22 cellular contexts compared by ENCODE assay signal in the genomic region with DNA sequence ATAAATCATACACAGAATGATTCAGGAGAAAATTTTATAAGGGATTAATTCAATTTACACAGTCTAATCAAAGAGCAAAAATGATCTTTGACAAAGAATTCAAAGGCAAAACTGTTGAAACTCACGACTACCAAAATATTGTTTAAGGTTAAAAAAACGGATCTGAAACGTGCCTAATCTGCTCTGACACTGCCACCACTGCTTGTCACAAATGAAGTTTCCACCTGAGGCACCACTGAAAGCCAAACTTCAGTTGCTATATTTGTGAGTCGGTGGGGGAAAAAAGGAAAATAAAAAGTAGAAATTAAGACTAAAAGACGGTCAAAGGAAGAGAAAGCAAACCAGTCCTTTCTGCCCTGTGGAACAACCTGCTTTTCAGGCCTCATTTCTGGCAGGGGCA.
DNase-seq lines count a peak whose midpoint lies in the region; ATAC-seq and TF ChIP-seq lines count a peak whose summit lies in the region.
"Had no signal": no experiment of that assay in that cellular context is flagged by ENCODE, and none has a peak within 500 bp of the region (broad histone marks: within the 10 kb centered on the region; RNA-seq: fewer than 3 reads in every experiment).

No MANE protein-coding gene starts in this region.

- TF ChIP-seq CTCF in CD14-positive monocyte (IDR thresholded peaks at IDR 0.05) = no peak
- TF ChIP-seq CTCF in HL-60 (IDR thresholded peaks at IDR 0.05; ENCODE audit: insufficient read depth, low read length) = no peak
- TF ChIP-seq CTCF in activated B cell treated with CpG ODN at 0.5 μM for 24 hours (IDR thresholded peaks at IDR 0.05) = no peak
- TF ChIP-seq CTCF in mesothelial cell of epicardium (IDR thresholded peaks at IDR 0.05; ENCODE audit: unreplicated experiment) = no peak

- H3K36me3 Mint-ChIP-seq in CD14-positive monocyte = peaks cover 3 to 7% of the 10 kb centered on the region in 2 donors
- H3K36me3 Mint-ChIP-seq in activated B cell treated with CpG ODN at 0.5 μM for 24 hours (ENCODE audit: low read depth) = peaks cover 12% of the 10 kb centered on the region
- H3K36me3 Mint-ChIP-seq in mesothelial cell of epicardium = peaks cover 12% of the 10 kb centered on the region

- intact Hi-C loops in CD14-positive monocyte (cut with micrococcal nuclease) = loop anchor here in 1 of 2 donors (10.0 kb wide), 1 partner anchor 82 kb away; no protein-coding TSS in a partner anchor
- intact Hi-C loops in activated B cell treated with CpG ODN at 0.5 μM for 24 hours (cut with micrococcal nuclease) = loop anchor here (1.0 to 5.0 kb wide), 2 partner anchors 40 to 58 kb away; no protein-coding TSS in a partner anchor

- H3K27ac ChIP-seq in HL-60 (replicated peaks) = peak overlapping the region; percentile 0
- H3K27ac ChIP-seq: coronary artery, left lung had no signal

- no peaks in the 10 kb centered on the region for H3K27me3 ChIP-seq in HL-60 (ENCODE audit: insufficient read depth, poor library complexity, severe bottlenecking)
- H3K27me3 ChIP-seq: left lung, transverse colon had no signal

- H3K4me3 Mint-ChIP-seq in CD14-positive monocyte = no peak overlapping the region
- H3K4me3 Mint-ChIP-seq in activated B cell treated with CpG ODN at 0.5 μM for 24 hours = peak overlapping the region; percentile 36
- no peak overlapping the region for H3K4me3 Mint-ChIP-seq in mesothelial cell of epicardium
- H3K4me3 Mint-ChIP-seq: activated naive CD4-positive, alpha-beta T cell treated with anti-CD3 and anti-CD28 coated beads, Interleukin-2, amount 50 U/mL, for 24 hours; CD4-positive, alpha-beta T cell had no signal

- no peak overlapping the region for H3K4me3 ChIP-seq in HL-60 (replicated peaks; ENCODE audit: insufficient read depth, low read length)
- H3K4me3 ChIP-seq: coronary artery, left lung, transverse colon had no signal

- CTCF ChIA-PET in activated B cell treated with CpG ODN at 0.5 μM for 24 hours (lab: Charles Lee) = no interaction called here

- no peak for DNase-seq in CD14-positive monocyte (ENCODE audit: low spot score)
- no peak for DNase-seq in HL-60 (ENCODE audit: low read depth in 1 of 2, low spot score in 1 of 2)
- DNase-seq in activated B cell treated with CpG ODN at 0.5 μM for 24 hours = no peak
- DNase-seq in mesothelial cell of epicardium (ENCODE audit: low spot score in 2 of 2, unreplicated experiment in 2 of 2) = no peak
- DNase-seq in HCEC 1CT = no peak
- DNase-seq in NCI-H2196 treated with DMSO at 0.1 percent for 48 hours (lab: John Stamatoyannopoulos, UW; ENCODE audit: unreplicated experiment) = no peak
- no peak for DNase-seq in NCI-H2171 treated with DMSO at 0.1 percent for 48 hours (lab: John Stamatoyannopoulos, UW)
- no peak for DNase-seq in GM19238 (ENCODE audit: insufficient read length, low spot score)
- DNase-seq: activated CD4-positive, alpha-beta T cell treated with anti-CD3 and anti-CD28 coated beads, Interleukin-2, amount 50 U/mL, for 48 hours; activated T-cell treated with anti-CD3 and anti-CD28 coated beads, Interleukin-2, amount 50 U/mL, for 1 hour; CD4-positive, alpha-beta T cell; DMS79; left lung; NCI-H1417 treated with DMSO at 0.1 percent for 48 hours; NK-92 treated with Interleukin-12 subunit alpha and Interleukin-12 subunit beta, amount 100 ng/mL, for 24 hours; nucleus accumbens; stimulated activated naive CD8-positive, alpha-beta T cell treated with anti-CD3 and anti-CD28 coated beads, Interleukin-15, Interleukin-2, amounts not matched to agents 100 U/mL and 50 U/mL, for 24 hours; T-helper 1 cell; transverse colon had no signal

- peak; percentile 42 for ATAC-seq in activated B cell treated with CpG ODN at 0.5 μM for 24 hours (ENCODE audit: low read depth)
- ATAC-seq: HCT116; left lung; stimulated activated naive CD8-positive, alpha-beta T cell treated with anti-CD3 and anti-CD28 coated beads, Interleukin-15, Interleukin-2, amounts not matched to agents 100 U/mL and 50 U/mL, for 24 hours had no signal

- H3K4me1 Mint-ChIP-seq in CD14-positive monocyte = peaks cover 24% of the 10 kb centered on the region
- peaks cover 43% of the 10 kb centered on the region for H3K4me1 Mint-ChIP-seq in activated B cell treated with CpG ODN at 0.5 μM for 24 hours
- H3K4me1 Mint-ChIP-seq in mesothelial cell of epicardium = peaks cover 48% of the 10 kb centered on the region
- H3K4me1 Mint-ChIP-seq: activated naive CD4-positive, alpha-beta T cell treated with anti-CD3 and anti-CD28 coated beads, Interleukin-2, amount 50 U/mL, for 24 hours had no signal

- POLR2A ChIA-PET in activated B cell treated with CpG ODN at 0.5 μM for 24 hours (lab: Charles Lee) = interaction anchor here (1.6 kb wide), 1 partner anchor 120 kb away, joined by 3 read pairs; no protein-coding TSS in a partner anchor

- no peaks in the 10 kb centered on the region for H3K27me3 Mint-ChIP-seq in CD14-positive monocyte (ENCODE audit: low read depth in 3 of 3)
- no peaks in the 10 kb centered on the region for H3K27me3 Mint-ChIP-seq in activated B cell treated with CpG ODN at 0.5 μM for 24 hours
- no peaks in the 10 kb centered on the region for H3K27me3 Mint-ChIP-seq in mesothelial cell of epicardium (ENCODE audit: low read depth)
- H3K27me3 Mint-ChIP-seq: activated naive CD4-positive, alpha-beta T cell treated with anti-CD3 and anti-CD28 coated beads, Interleukin-2, amount 50 U/mL, for 24 hours; CD4-positive, alpha-beta T cell had no signal

- no peaks in the 10 kb centered on the region for H3K9me3 Mint-ChIP-seq in CD14-positive monocyte
- H3K9me3 Mint-ChIP-seq in activated B cell treated with CpG ODN at 0.5 μM for 24 hours = no peaks in the 10 kb centered on the region
- no peaks in the 10 kb centered on the region for H3K9me3 Mint-ChIP-seq in mesothelial cell of epicardium
- H3K9me3 Mint-ChIP-seq: activated naive CD4-positive, alpha-beta T cell treated with anti-CD3 and anti-CD28 coated beads, Interleukin-2, amount 50 U/mL, for 24 hours; CD4-positive, alpha-beta T cell had no signal

- H3K27ac Mint-ChIP-seq in CD14-positive monocyte (peak overlapping the region in 4 of 7 donors; percentile 2 to 86 (median 78)), activated B cell treated with CpG ODN at 0.5 μM for 24 hours (peak overlapping the region; percentile 85), mesothelial cell of epicardium (peak overlapping the region; percentile 95)
- H3K27ac Mint-ChIP-seq: activated naive CD4-positive, alpha-beta T cell treated with anti-CD3 and anti-CD28 coated beads, Interleukin-2, amount 50 U/mL, for 24 hours; CD4-positive, alpha-beta T cell had no signal
